ENCODE assay signal across 19 cellular contexts in genomic region chr2:5473596-5473995, GRCh38.
DNase-seq lines count a peak whose midpoint lies in the region; ATAC-seq and TF ChIP-seq lines count a peak whose summit lies in the region.
"Had no signal": no experiment of that assay in that cellular context is flagged by ENCODE, and none has a peak within 500 bp of the region (broad histone marks: within the 10 kb centered on the region; RNA-seq: fewer than 3 reads in every experiment).

No MANE protein-coding gene starts in this region.

- H3K4me3 ChIP-seq in heart left ventricle = no peak overlapping the region

- no peak overlapping the region for H3K4me3 Mint-ChIP-seq in activated CD4-positive, alpha-beta T cell treated with anti-CD3 and anti-CD28 coated beads, Interleukin-2, amount 10 ng/mL, durations not matched to agents 7 days and 5 days
- H3K4me3 Mint-ChIP-seq in endothelial cell (ENCODE audit: unreplicated experiment) = no peak overlapping the region
- H3K4me3 Mint-ChIP-seq: CD4-positive, CD25-positive, alpha-beta regulatory T cell had no signal

- TF ChIP-seq POLR2A in heart left ventricle (IDR thresholded peaks at IDR 0.05) = no peak

- no peaks in the 10 kb centered on the region for H3K36me3 Mint-ChIP-seq in activated CD4-positive, alpha-beta T cell treated with anti-CD3 and anti-CD28 coated beads, Interleukin-2, amount 10 ng/mL, durations not matched to agents 7 days and 5 days (ENCODE audit: low read depth)
- H3K36me3 Mint-ChIP-seq in endothelial cell (ENCODE audit: low read depth, unreplicated experiment) = peaks cover 4% of the 10 kb centered on the region
- H3K36me3 Mint-ChIP-seq: CD4-positive, CD25-positive, alpha-beta regulatory T cell had no signal

- 66 to 81% (median 74%) methylated on average over 6 of the region's 6 CpGs for WGBS in heart left ventricle, 4 donors

- DNase-seq in NCI-H748 (lab: John Stamatoyannopoulos, UW; ENCODE audit: unreplicated experiment) = peak; percentile 12
- DNase-seq in NCI-H748 treated with DMSO at 0.1 percent for 48 hours (lab: John Stamatoyannopoulos, UW) = no peak
- DNase-seq in NCI-H82 treated with DMSO at 0.1 percent for 48 hours (lab: John Stamatoyannopoulos, UW; ENCODE audit: unreplicated experiment) = peak; percentile 89
- peak; percentile 50 for DNase-seq in left kidney (ENCODE audit: low read depth, low spot score)
- DNase-seq in superior temporal gyrus (ENCODE audit: extremely low spot score) = peak; percentile 25
- no peak for DNase-seq in activated CD4-positive, alpha-beta T cell treated with anti-CD3 and anti-CD28 coated beads, Interleukin-2, amount 10 ng/mL, durations not matched to agents 7 days and 5 days
- DNase-seq in heart left ventricle = no peak
- DNase-seq in endothelial cell (ENCODE audit: low spot score) = no peak
- DNase-seq: BE2C; CD4-positive, CD25-positive, alpha-beta regulatory T cell; COR-L47; DMS 273 treated with DMSO at 0.1 percent for 48 hours; KG1; MV-4-11; NCI-H1417 treated with DMSO at 0.1 percent for 48 hours; NCI-H2029; NCI-H226; NCI-H526; SHP77 treated with DMSO at 0.1 percent for 48 hours had no signal

- H3K36me3 ChIP-seq in heart left ventricle = no peaks in the 10 kb centered on the region
- H3K36me3 ChIP-seq: BE2C had no signal

- H3K27ac ChIP-seq in heart left ventricle = no peak overlapping the region

- H3K4me1 ChIP-seq in heart left ventricle = peaks cover 0 to 3% (median 0%) of the 10 kb centered on the region in 12 donors
- H3K4me1 ChIP-seq: BE2C had no signal

- no peak for ATAC-seq in heart left ventricle

- TF ChIP-seq CTCF in heart left ventricle (IDR thresholded peaks at IDR 0.05) (no peak), endothelial cell (IDR thresholded peaks at IDR 0.05; ENCODE audit: unreplicated experiment) (no peak)

- H3K27me3 Mint-ChIP-seq in activated CD4-positive, alpha-beta T cell treated with anti-CD3 and anti-CD28 coated beads, Interleukin-2, amount 10 ng/mL, durations not matched to agents 7 days and 5 days = no peaks in the 10 kb centered on the region
- H3K27me3 Mint-ChIP-seq in endothelial cell (ENCODE audit: unreplicated experiment) = no peaks in the 10 kb centered on the region
- H3K27me3 Mint-ChIP-seq: CD4-positive, CD25-positive, alpha-beta regulatory T cell had no signal

- no peak overlapping the region for H3K27ac Mint-ChIP-seq in activated CD4-positive, alpha-beta T cell treated with anti-CD3 and anti-CD28 coated beads, Interleukin-2, amount 10 ng/mL, durations not matched to agents 7 days and 5 days
- no peak overlapping the region for H3K27ac Mint-ChIP-seq in endothelial cell (ENCODE audit: unreplicated experiment)
- H3K27ac Mint-ChIP-seq: CD4-positive, CD25-positive, alpha-beta regulatory T cell had no signal

- CTCF ChIA-PET in activated CD4-positive, alpha-beta T cell treated with anti-CD3 and anti-CD28 coated beads, Interleukin-2, amount 10 ng/mL, durations not matched to agents 7 days and 5 days (lab: Charles Lee) = interaction anchor here (0.7 kb wide), 1 partner anchor 9 kb away, joined by 4 read pairs; no protein-coding TSS in a partner anchor

- H3K9me3 ChIP-seq in heart left ventricle = no peaks in the 10 kb centered on the region
- H3K9me3 ChIP-seq: BE2C had no signal

- H3K9me3 Mint-ChIP-seq in activated CD4-positive, alpha-beta T cell treated with anti-CD3 and anti-CD28 coated beads, Interleukin-2, amount 10 ng/mL, durations not matched to agents 7 days and 5 days = no peaks in the 10 kb centered on the region
- no peaks in the 10 kb centered on the region for H3K9me3 Mint-ChIP-seq in endothelial cell (ENCODE audit: unreplicated experiment)

- no peaks in the 10 kb centered on the region for H3K4me1 Mint-ChIP-seq in activated CD4-positive, alpha-beta T cell treated with anti-CD3 and anti-CD28 coated beads, Interleukin-2, amount 10 ng/mL, durations not matched to agents 7 days and 5 days
- no peaks in the 10 kb centered on the region for H3K4me1 Mint-ChIP-seq in endothelial cell (ENCODE audit: unreplicated experiment)
- H3K4me1 Mint-ChIP-seq: CD4-positive, CD25-positive, alpha-beta regulatory T cell had no signal

- H3K27me3 ChIP-seq in heart left ventricle = no peaks in the 10 kb centered on the region
- H3K27me3 ChIP-seq: BE2C had no signal

- POLR2A ChIA-PET in activated CD4-positive, alpha-beta T cell treated with anti-CD3 and anti-CD28 coated beads, Interleukin-2, amount 10 ng/mL, durations not matched to agents 7 days and 5 days (lab: Charles Lee) = no interaction called here

- intact Hi-C loops in heart left ventricle (cut with DNase I) = no loop called here

Comparison
In these comparisons a context has a peak if more than half of its experiments do, and no peak if none do; other contexts are left out.
1. DNase-seq: peak in NCI-H748 (single experiment), NCI-H82 treated with DMSO at 0.1 percent for 48 hours (single experiment), left kidney (single experiment) and superior temporal gyrus (single experiment); none in NCI-H748 treated with DMSO at 0.1 percent for 48 hours (single experiment), activated CD4-positive, alpha-beta T cell treated with anti-CD3 and anti-CD28 coated beads, Interleukin-2, amount 10 ng/mL, durations not matched to agents 7 days and 5 days (single experiment), heart left ventricle (0 of 5) and endothelial cell (single experiment).